16 cellular contexts compared by ENCODE assay signal in the genomic region with DNA sequence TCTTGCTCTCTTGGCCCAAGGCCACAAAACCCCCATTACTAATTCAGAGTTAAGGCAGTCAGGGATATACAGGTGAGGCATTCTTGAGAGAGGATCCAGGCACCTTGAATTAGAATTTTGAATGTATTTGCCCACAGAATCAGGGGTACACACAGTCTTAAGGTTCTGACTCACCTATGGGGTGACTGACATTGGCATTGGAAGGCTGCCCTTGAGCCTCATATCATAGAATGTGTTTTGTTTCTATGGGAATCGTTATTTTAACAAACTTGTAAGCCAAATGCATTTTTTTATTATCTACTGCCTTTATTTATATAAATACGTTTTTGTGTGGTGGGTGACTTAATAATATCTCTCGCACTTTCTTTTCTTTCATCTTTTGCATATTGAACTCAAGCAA.
A peak's percentile ranks its signal among the peaks of the same experiment; 100 is the strongest.
DNase-seq lines count a peak whose midpoint lies in the region; ATAC-seq and TF ChIP-seq lines count a peak whose summit lies in the region.
"Had no signal": no experiment of that assay in that cellular context is flagged by ENCODE, and none has a peak within 500 bp of the region (broad histone marks: within the 10 kb centered on the region; RNA-seq: fewer than 3 reads in every experiment).

No MANE protein-coding gene starts in this region.

- TF ChIP-seq CTCF in body of pancreas (IDR thresholded peaks at IDR 0.05) = no peak
- no peak for TF ChIP-seq CTCF in sigmoid colon (IDR thresholded peaks at IDR 0.05)

- no peak overlapping the region for H3K4me3 ChIP-seq in body of pancreas
- no peak overlapping the region for H3K4me3 ChIP-seq in mucosa of rectum (ENCODE audit: low read length in 2 of 2)
- no peak overlapping the region for H3K4me3 ChIP-seq in sigmoid colon
- no peak overlapping the region for H3K4me3 ChIP-seq in MG63

- H3K27me3 ChIP-seq in body of pancreas = no peaks in the 10 kb centered on the region
- no peaks in the 10 kb centered on the region for H3K27me3 ChIP-seq in mucosa of rectum (ENCODE audit: control insufficient read depth in 2 of 2, insufficient read depth in 2 of 2, low read length in 2 of 2)
- no peaks in the 10 kb centered on the region for H3K27me3 ChIP-seq in sigmoid colon
- no peaks in the 10 kb centered on the region for H3K27me3 ChIP-seq in MG63

- DNase-seq in body of pancreas (peak; percentile 57 to 70 (median 58)), sigmoid colon (no peak), middle frontal gyrus (ENCODE audit: extremely low spot score, low spot score) (no peak), MG63 (no peak)
- DNase-seq in activated CD4-positive, alpha-beta T cell treated with anti-CD3 and anti-CD28 coated beads, Interleukin-2, amount 10 ng/mL, durations not matched to agents 7 days and 5 days = no peak
- DNase-seq: CD4-positive, CD25-positive, alpha-beta regulatory T cell; EL; GF-D8; NCI-H1417 treated with DMSO at 0.1 percent for 48 hours; NCI-H187; NCI-H510A; NCI-H748 treated with DMSO at 0.1 percent for 48 hours; SIG-M5 had no signal

- no peaks in the 10 kb centered on the region for H3K36me3 ChIP-seq in body of pancreas (replicated peaks in 1 of 2; ENCODE audit: insufficient read depth in 1 of 2, low read depth in 2 of 2)
- no peaks in the 10 kb centered on the region for H3K36me3 ChIP-seq in mucosa of rectum (ENCODE audit: control insufficient read depth in 2 of 2, insufficient read depth in 2 of 2, low read length in 2 of 2)
- no peaks in the 10 kb centered on the region for H3K36me3 ChIP-seq in sigmoid colon
- no peaks in the 10 kb centered on the region for H3K36me3 ChIP-seq in MG63

- no peaks in the 10 kb centered on the region for H3K36me3 Mint-ChIP-seq in activated CD4-positive, alpha-beta T cell treated with anti-CD3 and anti-CD28 coated beads, Interleukin-2, amount 10 ng/mL, durations not matched to agents 7 days and 5 days (ENCODE audit: low read depth)
- H3K36me3 Mint-ChIP-seq: CD4-positive, CD25-positive, alpha-beta regulatory T cell; IgD-negative memory B cell had no signal

- 40 to 49% methylated on average over 3 of the region's 3 CpGs for WGBS in body of pancreas, 2 donors
- 84 to 90% methylated on average over 3 of the region's 3 CpGs for WGBS in sigmoid colon, 2 donors

- H3K27ac Mint-ChIP-seq in activated CD4-positive, alpha-beta T cell treated with anti-CD3 and anti-CD28 coated beads, Interleukin-2, amount 10 ng/mL, durations not matched to agents 7 days and 5 days = no peak overlapping the region

- peaks cover 34% of the 10 kb centered on the region for H3K27me3 Mint-ChIP-seq in activated CD4-positive, alpha-beta T cell treated with anti-CD3 and anti-CD28 coated beads, Interleukin-2, amount 10 ng/mL, durations not matched to agents 7 days and 5 days
- H3K27me3 Mint-ChIP-seq: IgD-negative memory B cell had no signal

- no peak overlapping the region for H3K9ac ChIP-seq in mucosa of rectum (ENCODE audit: low read depth in 1 of 2, low read length in 2 of 2)

- H3K4me3 Mint-ChIP-seq in activated CD4-positive, alpha-beta T cell treated with anti-CD3 and anti-CD28 coated beads, Interleukin-2, amount 10 ng/mL, durations not matched to agents 7 days and 5 days = no peak overlapping the region
- H3K4me3 Mint-ChIP-seq: IgD-negative memory B cell had no signal

- TF ChIP-seq POLR2A in body of pancreas (IDR thresholded peaks at IDR 0.05) = no peak
- TF ChIP-seq POLR2A in sigmoid colon (IDR thresholded peaks at IDR 0.05) = no peak

- CTCF ChIA-PET in activated CD4-positive, alpha-beta T cell treated with anti-CD3 and anti-CD28 coated beads, Interleukin-2, amount 10 ng/mL, durations not matched to agents 7 days and 5 days (lab: Charles Lee) = no interaction called here

- ATAC-seq in body of pancreas (peak; percentile 41), HG02840 (IDR thresholded peaks at IDR 0.05; ENCODE audit: low FRiP score, unreplicated experiment) (no peak)

- H3K4me1 ChIP-seq in body of pancreas (peaks cover 97% of the 10 kb centered on the region), mucosa of rectum (ENCODE audit: control insufficient read depth in 2 of 2, insufficient read depth in 2 of 2, low read length in 2 of 2) (peaks cover 36 to 70% of the 10 kb centered on the region in 2 donors), sigmoid colon (peaks cover 0 to 88% (median 85%) of the 10 kb centered on the region in 4 donors)

- no peaks in the 10 kb centered on the region for H3K9me3 Mint-ChIP-seq in activated CD4-positive, alpha-beta T cell treated with anti-CD3 and anti-CD28 coated beads, Interleukin-2, amount 10 ng/mL, durations not matched to agents 7 days and 5 days
- H3K9me3 Mint-ChIP-seq: IgD-negative memory B cell had no signal

- POLR2A ChIA-PET in activated CD4-positive, alpha-beta T cell treated with anti-CD3 and anti-CD28 coated beads, Interleukin-2, amount 10 ng/mL, durations not matched to agents 7 days and 5 days (lab: Charles Lee) = no interaction called here

- H3K9me3 ChIP-seq in body of pancreas (no peaks in the 10 kb centered on the region), mucosa of rectum (ENCODE audit: control insufficient read depth in 2 of 2, low read length in 2 of 2) (no peaks in the 10 kb centered on the region), sigmoid colon (no peaks in the 10 kb centered on the region), MG63 (no peaks in the 10 kb centered on the region)

- TF ChIP-seq EP300 in sigmoid colon (IDR thresholded peaks at IDR 0.05) = no peak

- intact Hi-C loops in body of pancreas (cut with DNase I) (no loop called here), sigmoid colon (cut with DNase I) (loop anchor here (2.0 to 10.0 kb wide), 2 partner anchors 172 to 272 kb away; no protein-coding TSS in a partner anchor)

- H3K27ac ChIP-seq in body of pancreas (peak overlapping the region; percentile 82 to 94 (median 88)), mucosa of rectum (ENCODE audit: low read depth in 2 of 2, low read length in 2 of 2) (peak overlapping the region; percentile 77 to 89), sigmoid colon (peak overlapping the region; percentile 69 to 82 (median 77))

- H3K4me1 Mint-ChIP-seq in activated CD4-positive, alpha-beta T cell treated with anti-CD3 and anti-CD28 coated beads, Interleukin-2, amount 10 ng/mL, durations not matched to agents 7 days and 5 days = no peaks in the 10 kb centered on the region

Comparison
In these comparisons a context has a peak if more than half of its experiments do, and no peak if none do; other contexts are left out.
1. DNase-seq: peak in body of pancreas (4 of 4); none in sigmoid colon (single experiment), middle frontal gyrus (single experiment), MG63 (single experiment) and activated CD4-positive, alpha-beta T cell treated with anti-CD3 and anti-CD28 coated beads, Interleukin-2, amount 10 ng/mL, durations not matched to agents 7 days and 5 days (single experiment).
2. Peak in every context shown above with its lines, with median percentiles within 50 percentile points of each other: H3K27ac ChIP-seq.